Comparison of ENCODE assay signal across 25 cellular contexts in genomic region chr2:15543541-15543940, GRCh38. TPM values are rescaled to one million over a fixed set of nuclear protein-coding genes. Genes with fewer than 3 reads are reported as not detected.
DNase-seq lines count a peak whose midpoint lies in the region; ATAC-seq, FAIRE-seq and TF ChIP-seq lines count a peak whose summit lies in the region.
"Had no signal": no experiment of that assay in that cellular context is flagged by ENCODE, and none has a peak within 500 bp of the region (broad histone marks: within the 10 kb centered on the region; RNA-seq: fewer than 3 reads in every experiment).

No MANE protein-coding gene starts in this region.

- CTCF ChIA-PET in K562 (lab: Yijun Ruan, JAX; ENCODE audit: low intra/inter-chr PET ratio), result no interaction called here

- H3K9me1 ChIP-seq in K562 (ENCODE audit: control insufficient read depth, insufficient read depth, low read length), result no peaks in the 10 kb centered on the region

- ATAC-seq in K562, result no peak
- ATAC-seq: GM12878, GM23338, HCT116 had no signal

- no peak overlapping the region for H3K9ac ChIP-seq in K562 (ENCODE audit: insufficient read depth in 1 of 2, low read depth in 2 of 2, low read length in 2 of 2)
- H3K9ac ChIP-seq: BLaER1 treated with 17β-estradiol and CSF1 and Interleukin-3, amounts not matched to agents 10 nM and 100 nM had no signal

- peaks cover 75% of the 10 kb centered on the region for H3K79me2 ChIP-seq in K562 (ENCODE audit: control insufficient read depth, insufficient read depth, low read length)

- no peak for TF ChIP-seq POLR2A in GM12892 (IDR thresholded peaks at IDR 0.05; ENCODE audit: low read depth, low read length)
- no peak for TF ChIP-seq POLR2A in K562 (conservative IDR thresholded peaks at IDR 0.05)
- no peak for TF ChIP-seq POLR2A in esophagus squamous epithelium (IDR thresholded peaks at IDR 0.05)

- no peaks in the 10 kb centered on the region for H4K20me1 ChIP-seq in K562 (replicated peaks; ENCODE audit: control insufficient read depth, insufficient read depth, low read length)

- BruUV-seq in K562 (replicated peaks; lab: Mats Ljungman, UMichigan), result no TSS peak

- no peak overlapping the region for H3K27ac ChIP-seq in K562 (ENCODE audit: extremely low read depth, low read depth, low read length)
- H3K27ac ChIP-seq in esophagus squamous epithelium, result no peak overlapping the region
- H3K27ac ChIP-seq: 22Rv1; BLaER1 treated with 17β-estradiol and CSF1 and Interleukin-3, amounts not matched to agents 10 nM and 100 nM had no signal

- TF ChIP-seq CTCF in K562 (IDR thresholded peaks at IDR 0.05 in 2 of 3, conservative IDR thresholded peaks at IDR 0.05 in 1 of 3; ENCODE audit: insufficient read depth in 2 of 3, low read depth in 1 of 3, low read length in 3 of 3), result no peak
- no peak for TF ChIP-seq CTCF in progenitor cell of endocrine pancreas (IDR thresholded peaks at IDR 0.05; ENCODE audit: unreplicated experiment)
- TF ChIP-seq CTCF in esophagus squamous epithelium (IDR thresholded peaks at IDR 0.05), result no peak

- H3K27ac Mint-ChIP-seq in activated CD4-positive, alpha-beta T cell treated with anti-CD3 and anti-CD28 coated beads, Interleukin-2, amount 10 ng/mL, durations not matched to agents 24 days and 14 days, result no peak overlapping the region
- H3K27ac Mint-ChIP-seq in progenitor cell of endocrine pancreas, result peak overlapping the region; percentile 70
- H3K27ac Mint-ChIP-seq: CD14-positive monocyte; CD4-positive, alpha-beta T cell; GM23338 had no signal

- no peak overlapping the region for H3K4me2 ChIP-seq in K562 (ENCODE audit: insufficient read depth, low read length)
- H3K4me2 ChIP-seq: BLaER1 treated with 17β-estradiol and CSF1 and Interleukin-3, amounts not matched to agents 10 nM and 100 nM; GM23338 had no signal

- intact Hi-C loops in activated CD4-positive, alpha-beta T cell treated with anti-CD3 and anti-CD28 coated beads, Interleukin-2, amount 10 ng/mL, durations not matched to agents 24 days and 14 days (cut with micrococcal nuclease), result no loop called here
- intact Hi-C loops in K562 (cut with micrococcal nuclease), result no loop called here
- intact Hi-C loops in esophagus squamous epithelium (cut with DNase I), result no loop called here

- H3K36me3 Mint-ChIP-seq in activated CD4-positive, alpha-beta T cell treated with anti-CD3 and anti-CD28 coated beads, Interleukin-2, amount 10 ng/mL, durations not matched to agents 24 days and 14 days (ENCODE audit: low read depth), result peaks cover 11% of the 10 kb centered on the region
- peaks cover 21% of the 10 kb centered on the region for H3K36me3 Mint-ChIP-seq in progenitor cell of endocrine pancreas (ENCODE audit: insufficient read depth)

- H3K4me1 Mint-ChIP-seq in activated CD4-positive, alpha-beta T cell treated with anti-CD3 and anti-CD28 coated beads, Interleukin-2, amount 10 ng/mL, durations not matched to agents 24 days and 14 days, result peaks cover 4% of the 10 kb centered on the region
- H3K4me1 Mint-ChIP-seq in progenitor cell of endocrine pancreas (ENCODE audit: low read depth), result peaks cover 4% of the 10 kb centered on the region
- H3K4me1 Mint-ChIP-seq: GM23338, H9 had no signal

- no peak for TF ChIP-seq EP300 in K562 (IDR thresholded peaks at IDR 0.05; ENCODE audit: low read length)

- TF ChIP-seq RAD21 in K562 (CRISPR knock-in tag; conservative IDR thresholded peaks at IDR 0.05 in 1 of 2, IDR thresholded peaks at IDR 0.05 in 1 of 2), result no peak

- peaks cover 2% of the 10 kb centered on the region; the same call in 1 of the 2 replicates for H3K9me3 ChIP-seq in K562 (replicated peaks; ENCODE audit: control insufficient read depth, insufficient read depth, low read depth, low read length)
- H3K9me3 ChIP-seq in esophagus squamous epithelium, result no peaks in the 10 kb centered on the region
- H3K9me3 ChIP-seq: BE2C; BLaER1 treated with 17β-estradiol and CSF1 and Interleukin-3, amounts not matched to agents 10 nM and 100 nM had no signal

- WGBS in K562 (ENCODE audit: insufficient coverage, low coverage, missing lambda C conversion rate), result 76% methylated on average over 6 of the region's 6 CpGs
- WGBS in esophagus squamous epithelium, 2 donors, result 88 to 93% methylated on average over 6 of the region's 6 CpGs

- POLR2A ChIA-PET in K562 (lab: Yijun Ruan, JAX), result interaction anchor here (1.1 to 2.0 kb wide), 2 partner anchors 9 to 10 kb away, joined by 5 to 9 read pairs; no protein-coding TSS in a partner anchor

- DNase-seq in activated CD4-positive, alpha-beta T cell treated with anti-CD3 and anti-CD28 coated beads, Interleukin-2, amount 10 ng/mL, durations not matched to agents 24 days and 14 days, result peak; percentile 14
- no peak for DNase-seq in activated CD4-positive, alpha-beta T cell treated with anti-CD3 and anti-CD28 coated beads for 4 hours
- DNase-seq in GM12892 (ENCODE audit: insufficient read length) (no peak), K562 (ENCODE audit: extremely low read depth in 1 of 4, low spot score in 3 of 4) (peak in 1 of 4 experiments; percentile 24), progenitor cell of endocrine pancreas (ENCODE audit: low spot score, unreplicated experiment) (no peak), putamen (ENCODE audit: low spot score) (no peak), esophagus squamous epithelium (lab: John Stamatoyannopoulos, UW) (no peak)
- DNase-seq: AML-193; BE2C; CD4-positive, alpha-beta T cell; CD8-positive, alpha-beta memory T cell; DMS 273 treated with DMSO at 0.1 percent for 48 hours; DMS79; EL; GDM1; H9 had no signal

- H3K27me3 ChIP-seq in K562 (ENCODE audit: control insufficient read depth in 2 of 2, insufficient read depth in 2 of 2, low read length in 2 of 2), result no peaks in the 10 kb centered on the region
- H3K27me3 ChIP-seq in esophagus squamous epithelium, result no peaks in the 10 kb centered on the region
- H3K27me3 ChIP-seq: BE2C; BLaER1 treated with 17β-estradiol and CSF1 and Interleukin-3, amounts not matched to agents 10 nM and 100 nM had no signal

- H3K4me3 ChIP-seq in K562, result no peak overlapping the region
- H3K4me3 ChIP-seq in esophagus squamous epithelium, result no peak overlapping the region
- H3K4me3 ChIP-seq: BLaER1 treated with 17β-estradiol and CSF1 and Interleukin-3, amounts not matched to agents 10 nM and 100 nM; GM12878; GM23338 had no signal

- H3K9me3 Mint-ChIP-seq in activated CD4-positive, alpha-beta T cell treated with anti-CD3 and anti-CD28 coated beads, Interleukin-2, amount 10 ng/mL, durations not matched to agents 24 days and 14 days, result no peaks in the 10 kb centered on the region
- peaks cover 6% of the 10 kb centered on the region for H3K9me3 Mint-ChIP-seq in progenitor cell of endocrine pancreas (ENCODE audit: low read depth)
- H3K9me3 Mint-ChIP-seq: CD4-positive, alpha-beta T cell; CD8-positive, alpha-beta memory T cell had no signal

- H3K4me1 ChIP-seq in K562 (replicated peaks in 1 of 2; ENCODE audit: control insufficient read depth in 2 of 2, insufficient read depth in 2 of 2, low read length in 2 of 2) (peaks cover 0 to 11% of the 10 kb centered on the region in 2 experiments; a peak in 2 of 5 replicates), esophagus squamous epithelium (no peaks in the 10 kb centered on the region)

- H3K4me3 Mint-ChIP-seq in activated CD4-positive, alpha-beta T cell treated with anti-CD3 and anti-CD28 coated beads, Interleukin-2, amount 10 ng/mL, durations not matched to agents 24 days and 14 days, result no peak overlapping the region
- no peak overlapping the region for H3K4me3 Mint-ChIP-seq in progenitor cell of endocrine pancreas (ENCODE audit: low read depth)
- H3K4me3 Mint-ChIP-seq: CD14-positive monocyte; CD4-positive, alpha-beta T cell; CD8-positive, alpha-beta memory T cell; GM23338; H9 had no signal

- H2AFZ ChIP-seq in K562 (ENCODE audit: low read depth, low read length), result no peak overlapping the region
- H2AFZ ChIP-seq: GM23338 had no signal

- H3K36me3 ChIP-seq in K562 (ENCODE audit: control insufficient read depth, insufficient read depth, low read length) (peaks cover 77% of the 10 kb centered on the region), esophagus squamous epithelium (peaks cover 0 to 23% (median 0%) of the 10 kb centered on the region in 3 donors)

- H3K27me3 Mint-ChIP-seq in activated CD4-positive, alpha-beta T cell treated with anti-CD3 and anti-CD28 coated beads, Interleukin-2, amount 10 ng/mL, durations not matched to agents 24 days and 14 days, result no peaks in the 10 kb centered on the region
- no peaks in the 10 kb centered on the region for H3K27me3 Mint-ChIP-seq in progenitor cell of endocrine pancreas
- H3K27me3 Mint-ChIP-seq: CD4-positive, alpha-beta T cell had no signal

- in situ Hi-C loops in K562 (cut with MboI), result no loop called here

- FAIRE-seq in GM12892 (lab: Jason Lieb, UNC), result peak; percentile 9
- no peak for FAIRE-seq in K562 (lab: Jason Lieb, UNC)
- FAIRE-seq: A204.1, D721Med, GM12878, GM18507 had no signal

RNA-seq across cellular contexts. Expression of gene NBAS, which starts 17.6 kb away (rescaled TPM):
- 37.4 and 38.5 TPM in 2 replicates for total RNA-seq in activated CD4-positive, alpha-beta T cell treated with anti-CD3 and anti-CD28 coated beads, Interleukin-2, amount 10 ng/mL, durations not matched to agents 24 days and 14 days
- polyA plus RNA-seq in GM12892 (2012; ENCODE audit: missing spikeins), result 14.8 TPM
- total RNA-seq in K562 (2011; cell fraction: chromatin; rRNA removed; ENCODE audit: low replicate concordance), result 91.7 and 241 TPM in 2 replicates
- 43.5 and 55.7 TPM in 2 replicates for total RNA-seq in K562 (2011; cell fraction: nucleolus; rRNA removed)
- total RNA-seq in K562 (2011; cell fraction: nucleoplasm; rRNA removed), result 65.8 and 79.2 TPM in 2 replicates
- total RNA-seq in K562 (2014; rRNA removed), result 69.9 and 79.6 TPM in 2 replicates
- 90.3 and 91.4 TPM in 2 replicates for total RNA-seq in K562 (2014; rRNA removed; fragmentation: Illumina TruSeq; extraction: Trizol)
- total RNA-seq in K562 (2015; rRNA removed; fragmentation: Illumina TruSeq; extraction: Trizol), result 90.1 and 94.4 TPM in 2 replicates
- total RNA-seq in K562 (2021), result 91.2 and 95.8 TPM in 2 replicates
- 55.3 and 56.7 TPM in 2 replicates for polyA plus RNA-seq in K562 (2011; rRNA removed)
- polyA plus RNA-seq in K562 (2011; cell fraction: cytosol; rRNA removed), result 40.2 and 57.1 TPM in 2 replicates
- 61.7 and 63.2 TPM in 2 replicates for polyA plus RNA-seq in K562 (2011; cell fraction: nucleus; rRNA removed)
- 55.4 and 126 TPM in 2 replicates for polyA plus RNA-seq in K562 (2012)
- polyA plus RNA-seq in K562 (2014; fragmentation: Illumina TruSeq; extraction: Trizol), result 63.7 and 70.8 TPM in 2 replicates
- 10 to 100 TPM; 15.3 to 33.5 TPM for polyA plus RNA-seq in K562 (2014; fragmentation: Nextera tagmentation; extraction: Ambion mirVana)
- 43.1 and 49.5 TPM in 2 replicates for polyA plus RNA-seq in K562 (2014; rRNA removed)
- polyA minus RNA-seq in K562 (2011; rRNA and poly(A)+ RNA removed), result 182 and 229 TPM in 2 replicates
- 75.2 and 76.4 TPM in 2 replicates for polyA minus RNA-seq in K562 (2011; cell fraction: cytosol; rRNA and poly(A)+ RNA removed)
- 67.5 and 123 TPM in 2 replicates for polyA minus RNA-seq in K562 (2011; cell fraction: nucleus; rRNA and poly(A)+ RNA removed)
- total RNA-seq in progenitor cell of endocrine pancreas, result 63.0 and 68.0 TPM in 2 replicates
- total RNA-seq in esophagus squamous epithelium, result 10 to 100 TPM; 22.8 to 32.0 (median 23.7) TPM

RNA-seq across cellular contexts. Expression of gene DDX1, which starts 48.1 kb away (rescaled TPM):
- total RNA-seq in activated CD4-positive, alpha-beta T cell treated with anti-CD3 and anti-CD28 coated beads, Interleukin-2, amount 10 ng/mL, durations not matched to agents 24 days and 14 days, result 116 TPM in 2 replicates
- polyA plus RNA-seq in GM12892 (2012; ENCODE audit: missing spikeins), result 81.9 TPM
- total RNA-seq in K562 (2011; cell fraction: chromatin; rRNA removed; ENCODE audit: low replicate concordance), result 46.4 and 156 TPM in 2 replicates
- total RNA-seq in K562 (2011; cell fraction: nucleolus; rRNA removed), result 25.7 and 32.1 TPM in 2 replicates
- 53.1 and 62.4 TPM in 2 replicates for total RNA-seq in K562 (2011; cell fraction: nucleoplasm; rRNA removed)
- total RNA-seq in K562 (2014; rRNA removed) (116 and 118 TPM in 2 replicates), K562 (2014; rRNA removed; fragmentation: Illumina TruSeq; extraction: Trizol) (277 and 293 TPM in 2 replicates), K562 (2015; rRNA removed; fragmentation: Illumina TruSeq; extraction: Trizol) (212 and 232 TPM in 2 replicates), K562 (2021) (190 and 203 TPM in 2 replicates), progenitor cell of endocrine pancreas (114 and 115 TPM in 2 replicates), esophagus squamous epithelium (10 to 100 TPM; 41.6 to 78.6 (median 66.5) TPM)
- polyA plus RNA-seq in K562 (2011; rRNA removed) (143 and 249 TPM in 2 replicates), K562 (2014; fragmentation: Illumina TruSeq; extraction: Trizol) (217 and 239 TPM in 2 replicates), K562 (2014; fragmentation: Nextera tagmentation; extraction: Ambion mirVana) (100 to 1,000 TPM; 172 to 265 TPM), K562 (2014; rRNA removed) (176 and 184 TPM in 2 replicates)
- 32.5 and 67.6 TPM in 2 replicates for polyA plus RNA-seq in K562 (2011; cell fraction: cytosol; rRNA removed)
- 41.8 and 80.5 TPM in 2 replicates for polyA plus RNA-seq in K562 (2011; cell fraction: nucleus; rRNA removed)
- 113 and 183 TPM in 2 replicates for polyA plus RNA-seq in K562 (2012)
- polyA minus RNA-seq in K562 (2011; rRNA and poly(A)+ RNA removed), result 229 and 258 TPM in 2 replicates
- 54.7 and 90.4 TPM in 2 replicates for polyA minus RNA-seq in K562 (2011; cell fraction: cytosol; rRNA and poly(A)+ RNA removed)
- 44.2 and 74.3 TPM in 2 replicates for polyA minus RNA-seq in K562 (2011; cell fraction: nucleus; rRNA and poly(A)+ RNA removed)
